8 cellular contexts compared by ENCODE assay signal in the genomic region with DNA sequence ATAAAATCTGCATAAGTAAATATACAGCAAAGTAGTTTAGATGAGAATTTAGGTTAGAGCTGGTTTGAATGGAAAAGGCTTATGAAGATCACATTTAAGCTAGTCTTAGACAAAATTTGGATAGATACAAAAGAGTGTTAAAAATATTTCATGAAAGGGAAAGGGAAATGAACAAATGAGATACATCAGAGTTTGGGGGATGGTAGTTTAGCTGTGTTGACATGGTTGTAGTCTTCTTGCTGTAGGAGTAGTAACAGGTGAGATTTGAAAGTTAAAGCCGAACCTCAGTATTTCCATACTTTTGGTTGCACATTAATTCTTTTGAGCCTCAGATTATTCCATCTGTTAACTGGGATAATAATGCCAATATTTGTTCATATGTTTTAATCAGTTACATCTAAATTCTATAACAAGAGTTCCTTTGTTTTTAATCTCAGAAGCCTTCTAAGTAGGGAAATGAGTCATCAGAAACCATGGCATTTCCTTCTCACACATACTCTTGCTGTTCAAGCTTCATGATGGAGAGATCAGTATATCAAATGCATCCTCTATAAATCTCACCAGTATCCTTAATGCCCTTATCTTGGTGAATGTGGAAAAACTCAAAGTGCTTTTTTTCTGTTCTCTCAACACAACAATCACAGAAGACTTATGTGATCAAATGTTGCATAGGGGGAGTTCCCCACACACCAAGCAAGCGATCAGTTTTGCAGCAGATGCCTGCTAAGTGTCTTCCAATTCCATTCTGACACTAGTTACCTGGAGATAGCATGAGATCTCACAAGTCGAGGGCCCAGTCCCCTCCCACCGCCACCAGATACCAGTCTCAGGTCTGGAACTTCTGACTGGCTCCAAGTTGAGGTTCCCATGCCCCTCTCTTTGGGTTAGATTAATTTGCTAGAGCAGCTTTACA.
DNase-seq lines count a peak whose midpoint lies in the region; ATAC-seq and TF ChIP-seq lines count a peak whose summit lies in the region.

No MANE protein-coding gene starts in this region.

- no peak for TF ChIP-seq CTCF in epithelial cell of esophagus (IDR thresholded peaks at IDR 0.05; ENCODE audit: insufficient read depth, low read depth, low read length, missing control alignments)
- TF ChIP-seq CTCF in WERI-Rb-1 (IDR thresholded peaks at IDR 0.05; ENCODE audit: low read depth, low read length): no peak

- H3K4me3 ChIP-seq in epithelial cell of esophagus (ENCODE audit: low read length) (no peak overlapping the region), WERI-Rb-1 (ENCODE audit: low read depth, low read length) (no peak overlapping the region)

- no peak overlapping the region for H3K27ac ChIP-seq in WERI-Rb-1

- in situ Hi-C loops in Caki2 (cut with HindIII; ENCODE audit: low pct_unique_long_range_greater_than_20kb, low sequenced_read_pairs): no loop called here

- no peaks in the 10 kb centered on the region for H3K27me3 ChIP-seq in WERI-Rb-1 (ENCODE audit: insufficient read depth, low read depth, severe bottlenecking)

- ATAC-seq in GM21367 (IDR thresholded peaks at IDR 0.05; ENCODE audit: unreplicated experiment): peak; percentile 54

- no peaks in the 10 kb centered on the region for H3K36me3 ChIP-seq in WERI-Rb-1

- DNase-seq in Caki2 (ENCODE audit: low read depth): peak; percentile 34
- peak; percentile 52 for DNase-seq in LoVo (ENCODE audit: low spot score)
- DNase-seq in epithelial cell of esophagus (ENCODE audit: low read depth): peak; percentile 62
- no peak for DNase-seq in RPMI8226
- DNase-seq in SK-N-DZ (ENCODE audit: low spot score): no peak
- DNase-seq in amniotic stem cell (lab: John Stamatoyannopoulos, UW): no peak
- DNase-seq in WERI-Rb-1: no peak

- H3K9me3 ChIP-seq in WERI-Rb-1 (ENCODE audit: severe bottlenecking): no peaks in the 10 kb centered on the region

Comparison
In these comparisons a context has a peak if more than half of its experiments do, and no peak if none do; other contexts are left out.
1. DNase-seq: peak in Caki2 (single experiment), LoVo (single experiment) and epithelial cell of esophagus (single experiment); none in RPMI8226 (single experiment), SK-N-DZ (single experiment), amniotic stem cell (single experiment) and WERI-Rb-1 (single experiment).